In the genomic region with DNA sequence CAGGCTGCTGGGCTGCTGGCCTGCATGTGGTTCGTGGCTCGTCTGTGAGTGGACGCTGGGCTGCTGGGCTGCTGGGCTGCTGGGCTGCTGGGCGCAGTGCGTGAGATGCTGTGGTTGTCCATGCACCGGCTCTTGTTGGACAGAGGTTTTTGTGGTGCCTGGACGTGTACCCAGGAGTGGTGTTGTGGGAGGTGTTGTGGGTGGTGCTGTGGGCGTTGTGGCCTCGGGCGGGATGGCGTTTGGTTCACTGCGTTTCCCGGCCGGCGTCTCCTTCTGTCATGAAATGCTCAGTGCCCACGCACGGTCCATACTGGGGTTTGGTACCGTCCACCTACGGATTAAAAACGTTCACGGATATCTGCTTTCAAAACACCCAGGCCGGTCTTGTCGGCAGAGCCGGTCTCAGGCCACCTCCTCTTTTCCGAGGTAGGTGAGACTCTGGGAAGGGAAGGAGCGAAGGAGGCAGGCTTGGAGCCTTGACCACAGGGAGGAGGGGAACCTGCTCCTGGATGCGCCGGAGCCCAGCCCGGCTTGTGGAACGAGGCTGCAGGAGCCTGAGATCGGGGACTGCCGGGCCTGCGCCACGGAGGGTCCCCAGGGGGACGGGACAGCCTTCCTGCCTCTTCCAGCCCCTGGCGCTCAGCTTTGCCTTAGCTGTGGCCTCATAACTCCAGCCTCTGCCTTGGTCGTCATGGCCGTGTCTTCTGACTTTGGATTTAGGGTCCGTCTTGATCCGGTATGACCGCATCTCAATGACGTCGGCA, we compare ENCODE assay signal across 1 cellular context.
TF ChIP-seq lines count a peak whose summit lies in the region.

No MANE protein-coding gene starts in this region.

TF ChIP-seq in H1, 55 proteins besides CTCF, POLR2A, EP300 and RAD21:
- TF ChIP-seq RFX5 (IDR thresholded peaks at IDR 0.05; ENCODE audit: borderline replicate concordance, low read depth, low read length) (no peak), CBX8 (IDR thresholded peaks at IDR 0.05; ENCODE audit: borderline replicate concordance, low read depth, low read length) (no peak), MAFK (IDR thresholded peaks at IDR 0.05; ENCODE audit: low read depth, low read length) (no peak), SUZ12 (IDR thresholded peaks at IDR 0.05; ENCODE audit: low read length) (no peak), TBP (IDR thresholded peaks at IDR 0.05; ENCODE audit: low read depth, low read length) (no peak), GTF2F1 (IDR thresholded peaks at IDR 0.05; ENCODE audit: borderline replicate concordance, low read depth, low read length) (no peak), SP1 (IDR thresholded peaks at IDR 0.05; ENCODE audit: low read depth, low read length) (no peak), CREB1 (IDR thresholded peaks at IDR 0.05) (no peak), USF2 (IDR thresholded peaks at IDR 0.05; ENCODE audit: low read length) (no peak)
- TF ChIP-seq, protein P1, sequence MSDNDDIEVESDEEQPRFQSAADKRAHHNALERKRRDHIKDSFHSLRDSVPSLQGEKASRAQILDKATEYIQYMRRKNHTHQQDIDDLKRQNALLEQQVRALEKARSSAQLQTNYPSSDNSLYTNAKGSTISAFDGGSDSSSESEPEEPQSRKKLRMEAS (IDR thresholded peaks at IDR 0.05): no peak
